In the genomic region with DNA sequence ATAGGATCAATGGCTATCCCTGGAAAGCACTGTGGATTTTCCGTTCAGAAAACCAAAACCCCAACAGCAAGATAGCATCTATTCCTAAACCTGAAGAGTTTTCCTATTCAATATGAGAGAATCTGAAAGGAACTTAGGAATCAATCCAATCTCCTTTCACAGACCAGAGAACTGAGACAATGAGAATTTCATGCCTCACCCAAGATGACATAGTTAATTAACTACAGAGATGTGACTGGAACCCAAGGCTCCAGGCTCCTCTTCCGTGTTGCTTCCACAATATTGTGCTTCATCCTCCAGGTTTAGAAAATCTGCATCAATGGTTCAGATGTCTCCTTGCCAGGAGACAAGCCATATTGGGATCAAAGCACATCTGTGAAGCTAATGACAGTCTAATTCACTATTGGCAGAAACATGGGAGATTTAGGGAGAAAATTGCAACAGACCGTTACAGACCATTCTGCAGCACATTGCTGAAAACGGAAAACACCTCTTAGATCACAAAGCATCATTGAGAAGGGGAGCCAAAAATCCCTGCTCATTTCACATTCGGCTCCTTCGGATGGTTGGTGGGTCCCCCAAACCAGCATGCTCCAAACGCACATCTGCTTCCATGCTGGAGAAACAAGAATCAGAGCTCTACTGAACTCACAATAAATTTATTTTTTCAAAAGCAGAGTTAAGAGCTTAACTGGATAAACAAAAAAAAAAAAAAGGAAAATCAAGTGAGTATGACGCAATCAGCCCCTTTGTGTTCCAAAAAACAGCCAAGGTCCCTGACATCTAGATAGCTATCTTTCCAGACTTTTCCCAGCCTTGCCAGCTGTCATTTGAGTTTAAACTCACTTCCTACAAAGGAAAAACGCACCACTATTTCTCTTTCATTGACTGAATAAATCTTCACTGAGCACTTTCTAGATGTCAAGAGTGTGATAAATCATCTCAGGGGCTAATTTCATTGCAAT, we compare ENCODE assay signal across 18 cellular contexts.
DNase-seq lines count a peak whose midpoint lies in the region; ATAC-seq and TF ChIP-seq lines count a peak whose summit lies in the region.
"Had no signal": no experiment of that assay in that cellular context is flagged by ENCODE, and none has a peak within 500 bp of the region (broad histone marks: within the 10 kb centered on the region; RNA-seq: fewer than 3 reads in every experiment).

No MANE protein-coding gene starts in this region.

- H3K27ac ChIP-seq in left ventricle myocardium inferior (replicated peaks) = no peak overlapping the region
- H3K27ac ChIP-seq in thyroid gland = peak overlapping the region; percentile 16 to 86 (median 64)
- H3K27ac ChIP-seq: WERI-Rb-1 had no signal

- peak; percentile 26 for ATAC-seq in Right ventricle myocardium inferior
- ATAC-seq in HG02973 (IDR thresholded peaks at IDR 0.05; ENCODE audit: unreplicated experiment) = no peak
- ATAC-seq: activated T-helper 17 cell treated with anti-CD3 and anti-CD28 coated beads, Interleukin-2, amount 50 U/mL, for 72 hours had no signal

- no peaks in the 10 kb centered on the region for H3K4me1 ChIP-seq in left ventricle myocardium inferior
- H3K4me1 ChIP-seq in thyroid gland = peaks cover 14% of the 10 kb centered on the region in 2 donors

- intact Hi-C loops in Right ventricle myocardium inferior (cut with DNase I) = no loop called here
- intact Hi-C loops in left ventricle myocardium inferior (cut with micrococcal nuclease) = no loop called here
- intact Hi-C loops in thyroid gland (cut with DNase I) = no loop called here

- DNase-seq in Right ventricle myocardium inferior (ENCODE audit: missing footprints) = no peak
- no peak for DNase-seq in left ventricle myocardium inferior
- DNase-seq in SK-N-DZ (ENCODE audit: low spot score) = peak; percentile 15
- peak; percentile 85 for DNase-seq in fibroblast of villous mesenchyme (ENCODE audit: low read depth)
- DNase-seq in thyroid gland = peak; percentile 19 to 40
- no peak for DNase-seq in globus pallidus (ENCODE audit: low spot score)
- DNase-seq in T1000 (lab: John Stamatoyannopoulos, UW) = no peak
- DNase-seq: activated CD8-positive, alpha-beta memory T cell treated with anti-CD3 and anti-CD28 coated beads, Interleukin-2, amount 50 U/mL, for 4 hours; KG1; mesendoderm; MV-4-11; naive B cell; NCI-H1930; substantia nigra; T-helper 2 cell; WERI-Rb-1 had no signal

- H3K36me3 ChIP-seq in left ventricle myocardium inferior = no peaks in the 10 kb centered on the region
- H3K36me3 ChIP-seq in thyroid gland = no peaks in the 10 kb centered on the region
- H3K36me3 ChIP-seq: WERI-Rb-1 had no signal

- H3K27me3 ChIP-seq in left ventricle myocardium inferior (ENCODE audit: low read depth) = no peaks in the 10 kb centered on the region
- no peaks in the 10 kb centered on the region for H3K27me3 ChIP-seq in thyroid gland

- TF ChIP-seq CTCF in left ventricle myocardium inferior (IDR thresholded peaks at IDR 0.05; ENCODE audit: borderline replicate concordance) = no peak
- no peak for TF ChIP-seq CTCF in fibroblast of villous mesenchyme (IDR thresholded peaks at IDR 0.05; ENCODE audit: insufficient read depth, low read depth, low read length)
- TF ChIP-seq CTCF in thyroid gland (IDR thresholded peaks at IDR 0.05) = no peak

- 40 to 41% methylated on average over 9 of the region's 9 CpGs for WGBS in thyroid gland, 2 donors

- TF ChIP-seq POLR2A in thyroid gland (IDR thresholded peaks at IDR 0.05) = no peak

- no peaks in the 10 kb centered on the region for H3K9me3 ChIP-seq in left ventricle myocardium inferior (replicated peaks)
- no peaks in the 10 kb centered on the region for H3K9me3 ChIP-seq in thyroid gland

- H3K4me3 ChIP-seq in left ventricle myocardium inferior (no peak overlapping the region), fibroblast of villous mesenchyme (ENCODE audit: low read depth, low read length) (no peak overlapping the region), thyroid gland (replicated peaks in 1 of 3) (no peak overlapping the region)

Comparison
In these comparisons a context has a peak if more than half of its experiments do, and no peak if none do; other contexts are left out.
1. DNase-seq: peak in SK-N-DZ (single experiment), fibroblast of villous mesenchyme (single experiment) and thyroid gland (2 of 2); none in Right ventricle myocardium inferior (single experiment), left ventricle myocardium inferior (single experiment), globus pallidus (single experiment) and T1000 (single experiment).